In the genomic region with DNA sequence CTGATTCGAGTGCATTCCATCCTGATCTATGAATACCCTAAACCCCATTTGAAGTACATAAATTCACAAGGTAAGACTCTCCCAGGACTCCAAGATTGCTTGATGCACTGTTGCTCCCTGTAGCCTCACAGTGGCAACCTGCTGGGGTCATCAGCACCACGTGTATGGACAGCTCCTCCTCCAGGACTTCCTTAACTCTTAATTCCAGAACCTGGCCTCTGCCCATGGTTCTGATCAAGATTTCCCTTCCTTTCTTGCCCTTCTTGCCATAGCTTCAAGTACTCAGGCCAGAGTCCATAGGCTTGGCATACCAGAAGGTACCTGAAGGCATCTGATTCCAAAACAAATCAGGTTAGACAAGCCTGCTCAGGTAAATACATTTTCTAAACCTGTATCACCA, we compare ENCODE assay signal across 1 cellular context.
A peak's percentile ranks its signal among the peaks of the same experiment; 100 is the strongest.
TF ChIP-seq lines count a peak whose summit lies in the region.

No MANE protein-coding gene starts in this region.

TF ChIP-seq in HepG2, 621 proteins besides CTCF, POLR2A, EP300 and RAD21 (continued from another document):
- 0 out of 2 replicates have a peak, but pooled peaks have one; percentile 48 for TF ChIP-seq HMG20B (CRISPR knock-in tag; conservative IDR thresholded peaks at IDR 0.05)
- TF ChIP-seq, protein P1, sequence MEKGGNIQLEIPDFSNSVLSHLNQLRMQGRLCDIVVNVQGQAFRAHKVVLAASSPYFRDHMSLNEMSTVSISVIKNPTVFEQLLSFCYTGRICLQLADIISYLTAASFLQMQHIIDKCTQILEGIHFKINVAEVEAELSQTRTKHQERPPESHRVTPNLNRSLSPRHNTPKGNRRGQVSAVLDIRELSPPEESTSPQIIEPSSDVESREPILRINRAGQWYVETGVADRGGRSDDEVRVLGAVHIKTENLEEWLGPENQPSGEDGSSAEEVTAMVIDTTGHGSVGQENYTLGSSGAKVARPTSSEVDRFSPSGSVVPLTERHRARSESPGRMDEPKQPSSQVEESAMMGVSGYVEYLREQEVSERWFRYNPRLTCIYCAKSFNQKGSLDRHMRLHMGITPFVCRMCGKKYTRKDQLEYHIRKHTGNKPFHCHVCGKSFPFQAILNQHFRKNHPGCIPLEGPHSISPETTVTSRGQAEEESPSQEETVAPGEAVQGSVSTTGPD (CRISPR knock-in tag; IDR thresholded peaks at IDR 0.05): no peak
- peak; percentile 64; the same call in 1 of the 2 replicates for TF ChIP-seq ZNF580 (CRISPR knock-in tag; IDR thresholded peaks at IDR 0.05; ENCODE audit: borderline replicate concordance, low read depth)
- peak; percentile 32; the same call in 1 of the 2 replicates for TF ChIP-seq ZNF652 (CRISPR knock-in tag; IDR thresholded peaks at IDR 0.05; ENCODE audit: borderline replicate concordance, low read depth)
- TF ChIP-seq, protein P2, sequence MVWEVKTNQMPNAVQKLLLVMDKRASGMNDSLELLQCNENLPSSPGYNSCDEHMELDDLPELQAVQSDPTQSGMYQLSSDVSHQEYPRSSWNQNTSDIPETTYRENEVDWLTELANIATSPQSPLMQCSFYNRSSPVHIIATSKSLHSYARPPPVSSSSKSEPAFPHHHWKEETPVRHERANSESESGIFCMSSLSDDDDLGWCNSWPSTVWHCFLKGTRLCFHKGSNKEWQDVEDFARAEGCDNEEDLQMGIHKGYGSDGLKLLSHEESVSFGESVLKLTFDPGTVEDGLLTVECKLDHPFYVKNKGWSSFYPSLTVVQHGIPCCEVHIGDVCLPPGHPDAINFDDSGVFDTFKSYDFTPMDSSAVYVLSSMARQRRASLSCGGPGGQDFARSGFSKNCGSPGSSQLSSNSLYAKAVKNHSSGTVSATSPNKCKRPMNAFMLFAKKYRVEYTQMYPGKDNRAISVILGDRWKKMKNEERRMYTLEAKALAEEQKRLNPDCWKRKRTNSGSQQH (CRISPR knock-in tag; IDR thresholded peaks at IDR 0.05; ENCODE audit: low read depth): peak; percentile 61; the same call in 1 of the 2 replicates
- TF ChIP-seq, protein P3, sequence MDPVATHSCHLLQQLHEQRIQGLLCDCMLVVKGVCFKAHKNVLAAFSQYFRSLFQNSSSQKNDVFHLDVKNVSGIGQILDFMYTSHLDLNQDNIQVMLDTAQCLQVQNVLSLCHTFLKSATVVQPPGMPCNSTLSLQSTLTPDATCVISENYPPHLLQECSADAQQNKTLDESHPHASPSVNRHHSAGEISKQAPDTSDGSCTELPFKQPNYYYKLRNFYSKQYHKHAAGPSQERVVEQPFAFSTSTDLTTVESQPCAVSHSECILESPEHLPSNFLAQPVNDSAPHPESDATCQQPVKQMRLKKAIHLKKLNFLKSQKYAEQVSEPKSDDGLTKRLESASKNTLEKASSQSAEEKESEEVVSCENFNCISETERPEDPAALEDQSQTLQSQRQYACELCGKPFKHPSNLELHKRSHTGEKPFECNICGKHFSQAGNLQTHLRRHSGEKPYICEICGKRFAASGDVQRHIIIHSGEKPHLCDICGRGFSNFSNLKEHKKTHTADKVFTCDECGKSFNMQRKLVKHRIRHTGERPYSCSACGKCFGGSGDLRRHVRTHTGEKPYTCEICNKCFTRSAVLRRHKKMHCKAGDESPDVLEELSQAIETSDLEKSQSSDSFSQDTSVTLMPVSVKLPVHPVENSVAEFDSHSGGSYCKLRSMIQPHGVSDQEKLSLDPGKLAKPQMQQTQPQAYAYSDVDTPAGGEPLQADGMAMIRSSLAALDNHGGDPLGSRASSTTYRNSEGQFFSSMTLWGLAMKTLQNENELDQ (CRISPR knock-in tag; IDR thresholded peaks at IDR 0.05; ENCODE audit: borderline replicate concordance): 0 out of 2 replicates have a peak, but pooled peaks have one; percentile 52
- TF ChIP-seq NCOA5 (CRISPR knock-in tag; IDR thresholded peaks at IDR 0.05): no peak
- peak; percentile 64 for TF ChIP-seq SAP130 (CRISPR knock-in tag; IDR thresholded peaks at IDR 0.05; ENCODE audit: low read depth)
